ENCODE assay signal across 8 cellular contexts in genomic region chr13:102846261-102847015, GRCh38. TPM values are rescaled to one million over a fixed set of nuclear protein-coding genes. Genes with fewer than 3 reads are reported as not detected.
DNase-seq lines count a peak whose midpoint lies in the region; ATAC-seq and TF ChIP-seq lines count a peak whose summit lies in the region.

No MANE protein-coding gene starts in this region.

- H3K27ac ChIP-seq in RWPE1: peak overlapping the region; percentile 96

- no peaks in the 10 kb centered on the region for H3K36me3 Mint-ChIP-seq in activated naive CD4-positive, alpha-beta T cell treated with anti-CD3 and anti-CD28 coated beads, Interleukin-2, amount 50 U/mL, for 24 hours

- no peaks in the 10 kb centered on the region for H3K9me3 Mint-ChIP-seq in activated naive CD4-positive, alpha-beta T cell treated with anti-CD3 and anti-CD28 coated beads, Interleukin-2, amount 50 U/mL, for 24 hours

- CTCF ChIA-PET in RWPE1 (lab: Yijun Ruan, JAX): interaction anchor here (0.6 to 2.2 kb wide), 9 partner anchors 9 to 1339 kb away, joined by 3 to 9 read pairs (median 4); no protein-coding TSS in a partner anchor

- no peaks in the 10 kb centered on the region for H3K27me3 Mint-ChIP-seq in activated naive CD4-positive, alpha-beta T cell treated with anti-CD3 and anti-CD28 coated beads, Interleukin-2, amount 50 U/mL, for 24 hours

- POLR2A ChIA-PET in RWPE1 (lab: Yijun Ruan, JAX; ENCODE audit: low non-redundant PET): no interaction called here

- peak overlapping the region; percentile 96 for H3K4me3 Mint-ChIP-seq in activated naive CD4-positive, alpha-beta T cell treated with anti-CD3 and anti-CD28 coated beads, Interleukin-2, amount 50 U/mL, for 24 hours

- ATAC-seq in GM21360 (IDR thresholded peaks at IDR 0.05; ENCODE audit: unreplicated experiment) (peak; percentile 36), HG03575 (IDR thresholded peaks at IDR 0.05; ENCODE audit: extremely low read depth, insufficient number of reproducible peaks, low FRiP score, unreplicated experiment) (peak; percentile 28), Right ventricle myocardium superior (ENCODE audit: poor library complexity) (peak; percentile 52)

- H3K4me1 Mint-ChIP-seq in activated naive CD4-positive, alpha-beta T cell treated with anti-CD3 and anti-CD28 coated beads, Interleukin-2, amount 50 U/mL, for 24 hours: peaks cover 41% of the 10 kb centered on the region

- H3K27ac Mint-ChIP-seq in activated naive CD4-positive, alpha-beta T cell treated with anti-CD3 and anti-CD28 coated beads, Interleukin-2, amount 50 U/mL, for 24 hours: peak overlapping the region; percentile 98

- no peak for TF ChIP-seq CTCF in RWPE1 (conservative IDR thresholded peaks at IDR 0.05; ENCODE audit: low read depth)

- DNase-seq in DMS 273 treated with DMSO at 0.1 percent for 48 hours (lab: John Stamatoyannopoulos, UW) (peak; percentile 28), RWPE1 (ENCODE audit: low spot score) (peak; percentile 30), Right ventricle myocardium superior (peak; percentile 57), pons (ENCODE audit: low spot score) (peak; percentile 59), COR-L47 (lab: John Stamatoyannopoulos, UW) (no peak)

- intact Hi-C loops in Right ventricle myocardium superior (cut with DNase I): loop anchor here (5.0 to 10.0 kb wide), 2 partner anchors 72 to 264 kb away; partner anchors contain the start of gene TEX30

RNA-seq across cellular contexts. Expression of gene ERCC5, which starts 0.6 kb away (rescaled TPM):
- total RNA-seq in Right ventricle myocardium superior: 25.7 TPM

RNA-seq across cellular contexts. Expression of gene BIVM, which starts 47.5 kb away (rescaled TPM):
- total RNA-seq in Right ventricle myocardium superior: 31.0 TPM

RNA-seq across cellular contexts. Expression of gene POGLUT2, which starts 47.7 kb away (rescaled TPM):
- total RNA-seq in Right ventricle myocardium superior: 3.4 TPM
